In the genomic region with DNA sequence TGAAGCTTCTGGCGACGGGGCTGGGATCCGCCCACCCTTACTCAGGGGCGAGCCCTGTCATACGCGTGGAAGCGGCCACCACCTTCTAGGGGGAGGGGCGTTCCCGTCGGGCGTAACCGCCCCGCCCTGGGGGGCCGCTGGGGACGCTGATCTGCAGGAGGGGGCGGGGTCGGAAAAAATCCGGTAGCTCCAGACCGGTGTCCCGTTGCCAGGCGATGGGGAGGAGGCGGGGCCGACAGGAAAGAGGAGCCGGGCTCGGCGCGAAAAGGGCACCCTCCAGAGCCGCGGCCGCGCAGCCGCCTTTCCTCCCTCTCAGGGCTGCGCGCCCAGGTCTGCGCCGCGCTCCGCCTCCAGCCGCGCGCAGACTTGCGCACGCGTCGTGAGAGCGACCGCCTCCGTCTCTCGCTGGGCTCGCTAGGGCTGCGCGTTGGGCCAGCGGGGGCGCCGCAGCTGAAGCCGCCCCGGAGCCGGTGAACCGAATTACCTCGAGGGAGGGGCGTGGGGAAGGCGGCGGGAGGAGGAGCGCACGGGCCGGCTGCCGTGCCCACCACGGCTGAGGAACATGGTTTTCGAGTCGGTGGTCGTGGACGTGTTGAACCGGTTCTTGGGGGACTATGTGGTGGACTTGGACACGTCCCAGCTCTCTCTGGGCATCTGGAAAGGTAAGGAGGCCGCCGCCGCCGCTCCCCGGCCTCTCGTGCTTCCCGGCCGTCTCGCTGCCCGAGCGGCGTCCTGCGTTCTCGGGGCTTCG, we compare ENCODE assay signal across 8 cellular contexts. TPM values are rescaled to one million over a fixed set of nuclear protein-coding genes. Genes with fewer than 3 reads are reported as not detected.
DNase-seq lines count a peak whose midpoint lies in the region; ATAC-seq and TF ChIP-seq lines count a peak whose summit lies in the region.

A gene (plus strand): TSS at position 392 of the 751 bp plus-strand sequence. CDS start 171 bp downstream, at position 563.

- ATAC-seq in GM19324 (IDR thresholded peaks at IDR 0.05; ENCODE audit: low FRiP score, unreplicated experiment) (peak; percentile 94), HG03469 (IDR thresholded peaks at IDR 0.05; ENCODE audit: unreplicated experiment) (peak; percentile 73), left lung (peak; percentile 95)

- no peak for TF ChIP-seq CTCF in left lung (IDR thresholded peaks at IDR 0.05)

- peaks cover 0 to 16% of the 10 kb centered on the region in 2 donors for H3K4me1 ChIP-seq in left lung

- H3K9me3 Mint-ChIP-seq in activated CD4-positive, alpha-beta T cell treated with anti-CD3 and anti-CD28 coated beads, Interleukin-2, amount 10 ng/mL, durations not matched to agents 24 days and 14 days = no peaks in the 10 kb centered on the region
- no peaks in the 10 kb centered on the region for H3K9me3 Mint-ChIP-seq in dendritic cell treated with granulocyte-macrophage colony-stimulating factor and Interleukin-4, amounts not matched to agents 40 ng/mL and 50 ng/mL, for 4 days

- peak within 1 kb of the TSS; percentile 74 to 82 for H3K27ac ChIP-seq in left lung

- intact Hi-C loops in activated CD4-positive, alpha-beta T cell treated with anti-CD3 and anti-CD28 coated beads, Interleukin-2, amount 10 ng/mL, durations not matched to agents 24 days and 14 days (cut with micrococcal nuclease) = loop anchor here (1.0 to 5.0 kb wide), 5 partner anchors 300 to 1120 kb away; a partner anchor contains a TSS
- intact Hi-C loops in dendritic cell treated with granulocyte-macrophage colony-stimulating factor and Interleukin-4, amounts not matched to agents 40 ng/mL and 50 ng/mL, for 4 days (cut with micrococcal nuclease) = loop anchor here (10.0 kb wide), 1 partner anchor 277 kb away; no protein-coding TSS in a partner anchor
- intact Hi-C loops in left lung (cut with DNase I) = no loop called here

- no peaks in the 10 kb centered on the region for H3K9me3 ChIP-seq in left lung

- H3K27ac Mint-ChIP-seq in activated CD4-positive, alpha-beta T cell treated with anti-CD3 and anti-CD28 coated beads, Interleukin-2, amount 10 ng/mL, durations not matched to agents 24 days and 14 days = peak within 1 kb of the TSS; percentile 92
- peak within 1 kb of the TSS; percentile 81 for H3K27ac Mint-ChIP-seq in dendritic cell treated with granulocyte-macrophage colony-stimulating factor and Interleukin-4, amounts not matched to agents 40 ng/mL and 50 ng/mL, for 4 days

- H3K4me3 Mint-ChIP-seq in activated CD4-positive, alpha-beta T cell treated with anti-CD3 and anti-CD28 coated beads, Interleukin-2, amount 10 ng/mL, durations not matched to agents 24 days and 14 days = peak within 1 kb of the TSS; percentile 99
- peak within 1 kb of the TSS; percentile 81 for H3K4me3 Mint-ChIP-seq in dendritic cell treated with granulocyte-macrophage colony-stimulating factor and Interleukin-4, amounts not matched to agents 40 ng/mL and 50 ng/mL, for 4 days

- H3K27me3 ChIP-seq in left lung = no peaks in the 10 kb centered on the region

- H3K36me3 Mint-ChIP-seq in activated CD4-positive, alpha-beta T cell treated with anti-CD3 and anti-CD28 coated beads, Interleukin-2, amount 10 ng/mL, durations not matched to agents 24 days and 14 days (ENCODE audit: low read depth) = peaks cover 6% of the 10 kb centered on the region
- peaks cover 6% of the 10 kb centered on the region for H3K36me3 Mint-ChIP-seq in dendritic cell treated with granulocyte-macrophage colony-stimulating factor and Interleukin-4, amounts not matched to agents 40 ng/mL and 50 ng/mL, for 4 days (ENCODE audit: low read depth)

- H3K4me3 ChIP-seq in left lung = peak within 1 kb of the TSS; percentile 86 to 91

- no peaks in the 10 kb centered on the region for H3K36me3 ChIP-seq in left lung

- H3K4me1 Mint-ChIP-seq in activated CD4-positive, alpha-beta T cell treated with anti-CD3 and anti-CD28 coated beads, Interleukin-2, amount 10 ng/mL, durations not matched to agents 24 days and 14 days = peaks cover 22% of the 10 kb centered on the region
- peaks cover 11% of the 10 kb centered on the region for H3K4me1 Mint-ChIP-seq in dendritic cell treated with granulocyte-macrophage colony-stimulating factor and Interleukin-4, amounts not matched to agents 40 ng/mL and 50 ng/mL, for 4 days (ENCODE audit: low read depth)

- peaks cover 15% of the 10 kb centered on the region for H3K27me3 Mint-ChIP-seq in activated CD4-positive, alpha-beta T cell treated with anti-CD3 and anti-CD28 coated beads, Interleukin-2, amount 10 ng/mL, durations not matched to agents 24 days and 14 days
- peaks cover 15% of the 10 kb centered on the region for H3K27me3 Mint-ChIP-seq in dendritic cell treated with granulocyte-macrophage colony-stimulating factor and Interleukin-4, amounts not matched to agents 40 ng/mL and 50 ng/mL, for 4 days

- DNase-seq in C1 segment of cervical spinal cord (lab: John Stamatoyannopoulos, UW) (peak; percentile 14 to 84 (median 62)), NCI-H526 (lab: John Stamatoyannopoulos, UW) (peak; percentile 85 to 95), left lung (peak; percentile 93 to 97)
- DNase-seq in activated CD4-positive, alpha-beta T cell treated with anti-CD3 and anti-CD28 coated beads, Interleukin-2, amount 10 ng/mL, durations not matched to agents 24 days and 14 days = peak; percentile 97
- DNase-seq in stimulated activated CD4-positive, alpha-beta T cell treated with anti-CD3 and anti-CD28 coated beads, Interleukin-4, amount 100 ng/mL, for 1 hour = peak; percentile 89

RNA-seq across cellular contexts. Expression of the gene that starts here (rescaled TPM):
- 44.9 and 47.7 TPM in 2 replicates for total RNA-seq in activated CD4-positive, alpha-beta T cell treated with anti-CD3 and anti-CD28 coated beads, Interleukin-2, amount 10 ng/mL, durations not matched to agents 24 days and 14 days
- total RNA-seq in left lung = 10 to 100 TPM; 30.6 to 36.1 TPM

Comparison
In these comparisons a context has a peak if more than half of its experiments do, and no peak if none do; other contexts are left out.
1. Peak in every context shown above with its lines: DNase-seq, ATAC-seq, H3K4me3 ChIP-seq and H3K27ac ChIP-seq.
2. intact Hi-C loops: an anchor here in activated CD4-positive, alpha-beta T cell treated with anti-CD3 and anti-CD28 coated beads, Interleukin-2, amount 10 ng/mL, durations not matched to agents 24 days and 14 days (1.0 to 5.0 kb wide) and dendritic cell treated with granulocyte-macrophage colony-stimulating factor and Interleukin-4, amounts not matched to agents 40 ng/mL and 50 ng/mL, for 4 days (10.0 kb wide); none called in left lung.